In genomic region chr1:1471389-1472045, GRCh38 we compare ENCODE assay signal across 1 cellular context.
A peak's percentile ranks its signal among the peaks of the same experiment; 100 is the strongest.
TF ChIP-seq lines count a peak whose summit lies in the region.

A gene with protein sequence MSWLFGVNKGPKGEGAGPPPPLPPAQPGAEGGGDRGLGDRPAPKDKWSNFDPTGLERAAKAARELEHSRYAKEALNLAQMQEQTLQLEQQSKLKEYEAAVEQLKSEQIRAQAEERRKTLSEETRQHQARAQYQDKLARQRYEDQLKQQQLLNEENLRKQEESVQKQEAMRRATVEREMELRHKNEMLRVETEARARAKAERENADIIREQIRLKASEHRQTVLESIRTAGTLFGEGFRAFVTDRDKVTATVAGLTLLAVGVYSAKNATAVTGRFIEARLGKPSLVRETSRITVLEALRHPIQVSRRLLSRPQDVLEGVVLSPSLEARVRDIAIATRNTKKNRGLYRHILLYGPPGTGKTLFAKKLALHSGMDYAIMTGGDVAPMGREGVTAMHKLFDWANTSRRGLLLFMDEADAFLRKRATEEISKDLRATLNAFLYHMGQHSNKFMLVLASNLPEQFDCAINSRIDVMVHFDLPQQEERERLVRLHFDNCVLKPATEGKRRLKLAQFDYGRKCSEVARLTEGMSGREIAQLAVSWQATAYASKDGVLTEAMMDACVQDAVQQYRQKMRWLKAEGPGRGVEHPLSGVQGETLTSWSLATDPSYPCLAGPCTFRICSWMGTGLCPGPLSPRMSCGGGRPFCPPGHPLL (plus strand): TSS chr1:1471765. CDS start chr1:1471885, 120 bp downstream.

TF ChIP-seq in HepG2, 621 proteins besides CTCF, POLR2A, EP300 and RAD21 (continued from another document and continues in another):
- TF ChIP-seq ZNF143 (CRISPR knock-in tag; IDR thresholded peaks at IDR 0.05) (peak; percentile 53; the same call in 1 of the 2 replicates), ZNF138 (CRISPR knock-in tag; IDR thresholded peaks at IDR 0.05; ENCODE audit: low read depth) (no peak), NFE2 (CRISPR knock-in tag; IDR thresholded peaks at IDR 0.05) (no peak), TAF1 (CRISPR knock-in tag; IDR thresholded peaks at IDR 0.05) (peak; percentile 76), ZNF33B (CRISPR knock-in tag; IDR thresholded peaks at IDR 0.05) (no peak), TBL1XR1 (IDR thresholded peaks at IDR 0.05; ENCODE audit: borderline replicate concordance, low read length, partially characterized antibody) (no peak), HNF4G (IDR thresholded peaks at IDR 0.05; ENCODE audit: borderline replicate concordance, low read depth, low read length) (0 out of 2 replicates have a peak, but pooled peaks have one; percentile 18), HNF4G (CRISPR knock-in tag; IDR thresholded peaks at IDR 0.05; ENCODE audit: borderline replicate concordance, low read depth) (no peak), ZNF317 (CRISPR knock-in tag; IDR thresholded peaks at IDR 0.05) (peak; percentile 75), RBFOX2 (IDR thresholded peaks at IDR 0.05; ENCODE audit: low read depth, low read length) (peak; percentile 84), DR1 (CRISPR knock-in tag; IDR thresholded peaks at IDR 0.05) (no peak; the same call in 1 of the 2 replicates), KDM3A (CRISPR knock-in tag; IDR thresholded peaks at IDR 0.05; ENCODE audit: low read depth) (0 out of 2 replicates have a peak, but pooled peaks have one; percentile 29), PLRG1 (conservative IDR thresholded peaks at IDR 0.05) (no peak), ZNF782 (CRISPR knock-in tag; IDR thresholded peaks at IDR 0.05; ENCODE audit: borderline replicate concordance) (no peak), TSC22D2 (CRISPR knock-in tag; IDR thresholded peaks at IDR 0.05; ENCODE audit: borderline replicate concordance) (peak; percentile 62; the same call in 1 of the 2 replicates), ZNF543 (CRISPR knock-in tag; IDR thresholded peaks at IDR 0.05) (0 out of 2 replicates have a peak, but pooled peaks have one; percentile 30), ZNF333 (CRISPR knock-in tag; IDR thresholded peaks at IDR 0.05; ENCODE audit: borderline replicate concordance) (peak; percentile 62; the same call in 1 of the 2 replicates), POLR2AphosphoS2 (IDR thresholded peaks at IDR 0.05; ENCODE audit: low read depth, low read length) (no peak), FOXP4 (CRISPR knock-in tag; IDR thresholded peaks at IDR 0.05) (no peak), HOXA9 (CRISPR knock-in tag; IDR thresholded peaks at IDR 0.05; ENCODE audit: borderline replicate concordance) (0 out of 2 replicates have a peak, but pooled peaks have one; percentile 30), ARNT2 (CRISPR knock-in tag; IDR thresholded peaks at IDR 0.05; ENCODE audit: low read depth) (0 out of 2 replicates have a peak, but pooled peaks have one; percentile 33), RFX5 (IDR thresholded peaks at IDR 0.05; ENCODE audit: low read depth, low read length) (peak; percentile 54), MIER2 (CRISPR knock-in tag; IDR thresholded peaks at IDR 0.05) (0 out of 2 replicates have a peak, but pooled peaks have one; percentile 49), ZNF232 (CRISPR knock-in tag; IDR thresholded peaks at IDR 0.05; ENCODE audit: borderline replicate concordance) (no peak), BCL6 (CRISPR knock-in tag; IDR thresholded peaks at IDR 0.05) (0 out of 2 replicates have a peak, but pooled peaks have one; percentile 25), ZSCAN31 (CRISPR knock-in tag; IDR thresholded peaks at IDR 0.05; ENCODE audit: low read depth) (no peak), KDM6A (CRISPR knock-in tag; IDR thresholded peaks at IDR 0.05; ENCODE audit: low read depth) (no peak), RCOR2 (CRISPR knock-in tag; IDR thresholded peaks at IDR 0.05) (no peak), DMAP1 (CRISPR knock-in tag; IDR thresholded peaks at IDR 0.05) (no peak), ZFP36L1 (CRISPR knock-in tag; IDR thresholded peaks at IDR 0.05) (no peak), ATF1 (CRISPR knock-in tag; IDR thresholded peaks at IDR 0.05) (peak; percentile 96), KMT2A (CRISPR knock-in tag; IDR thresholded peaks at IDR 0.05) (peak; percentile 74; the same call in 1 of the 2 replicates), ZNF615 (CRISPR knock-in tag; IDR thresholded peaks at IDR 0.05; ENCODE audit: borderline replicate concordance) (no peak), POGZ (CRISPR knock-in tag; IDR thresholded peaks at IDR 0.05) (peak; percentile 78), ZNF556 (CRISPR knock-in tag; IDR thresholded peaks at IDR 0.05; ENCODE audit: borderline replicate concordance) (no peak; the same call in 1 of the 2 replicates), GTF2F1 (IDR thresholded peaks at IDR 0.05; ENCODE audit: low read length) (no peak), SPEN (CRISPR knock-in tag; IDR thresholded peaks at IDR 0.05; ENCODE audit: low read depth) (peak; percentile 89), MZF1 (CRISPR knock-in tag; IDR thresholded peaks at IDR 0.05; ENCODE audit: borderline replicate concordance) (no peak), ZNF17 (CRISPR knock-in tag; IDR thresholded peaks at IDR 0.05) (no peak), CREM (IDR thresholded peaks at IDR 0.05) (peak; percentile 95), CREM (CRISPR knock-in tag; IDR thresholded peaks at IDR 0.05) (peak; percentile 75), ELF4 (CRISPR knock-in tag; IDR thresholded peaks at IDR 0.05; ENCODE audit: borderline replicate concordance) (no peak), PHF5A (CRISPR knock-in tag; IDR thresholded peaks at IDR 0.05; ENCODE audit: low read depth, unreplicated experiment) (no peak), KDM2A (CRISPR knock-in tag; IDR thresholded peaks at IDR 0.05; ENCODE audit: borderline replicate concordance, low read depth) (peak; percentile 86), HBP1 (CRISPR knock-in tag; IDR thresholded peaks at IDR 0.05; ENCODE audit: low read depth) (peak; percentile 73), ZNF382 (CRISPR knock-in tag; IDR thresholded peaks at IDR 0.05; ENCODE audit: borderline replicate concordance) (no peak), SOX6 (IDR thresholded peaks at IDR 0.05) (no peak), SOX6 (CRISPR knock-in tag; IDR thresholded peaks at IDR 0.05) (peak; percentile 58), CHCHD3 (CRISPR knock-in tag; IDR thresholded peaks at IDR 0.05) (no peak), ZNF619 (CRISPR knock-in tag; IDR thresholded peaks at IDR 0.05) (no peak), CBX2 (IDR thresholded peaks at IDR 0.05; ENCODE audit: low read depth, low read length) (no peak), CBX2 (CRISPR knock-in tag; IDR thresholded peaks at IDR 0.05; ENCODE audit: low read depth) (no peak), ZNF772 (CRISPR knock-in tag; IDR thresholded peaks at IDR 0.05) (peak; percentile 72; the same call in 1 of the 2 replicates), HOXA7 (CRISPR knock-in tag; IDR thresholded peaks at IDR 0.05) (no peak)
- TF ChIP-seq, protein P1, sequence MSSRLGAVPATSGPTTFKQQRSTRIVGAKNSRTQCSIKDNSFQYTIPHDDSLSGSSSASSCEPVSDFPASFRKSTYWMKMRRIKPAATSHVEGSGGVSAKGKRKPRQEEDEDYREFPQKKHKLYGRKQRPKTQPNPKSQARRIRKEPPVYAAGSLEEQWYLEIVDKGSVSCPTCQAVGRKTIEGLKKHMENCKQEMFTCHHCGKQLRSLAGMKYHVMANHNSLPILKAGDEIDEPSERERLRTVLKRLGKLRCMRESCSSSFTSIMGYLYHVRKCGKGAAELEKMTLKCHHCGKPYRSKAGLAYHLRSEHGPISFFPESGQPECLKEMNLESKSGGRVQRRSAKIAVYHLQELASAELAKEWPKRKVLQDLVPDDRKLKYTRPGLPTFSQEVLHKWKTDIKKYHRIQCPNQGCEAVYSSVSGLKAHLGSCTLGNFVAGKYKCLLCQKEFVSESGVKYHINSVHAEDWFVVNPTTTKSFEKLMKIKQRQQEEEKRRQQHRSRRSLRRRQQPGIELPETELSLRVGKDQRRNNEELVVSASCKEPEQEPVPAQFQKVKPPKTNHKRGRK (CRISPR knock-in tag; IDR thresholded peaks at IDR 0.05), result no peak
- TF ChIP-seq, protein P2, sequence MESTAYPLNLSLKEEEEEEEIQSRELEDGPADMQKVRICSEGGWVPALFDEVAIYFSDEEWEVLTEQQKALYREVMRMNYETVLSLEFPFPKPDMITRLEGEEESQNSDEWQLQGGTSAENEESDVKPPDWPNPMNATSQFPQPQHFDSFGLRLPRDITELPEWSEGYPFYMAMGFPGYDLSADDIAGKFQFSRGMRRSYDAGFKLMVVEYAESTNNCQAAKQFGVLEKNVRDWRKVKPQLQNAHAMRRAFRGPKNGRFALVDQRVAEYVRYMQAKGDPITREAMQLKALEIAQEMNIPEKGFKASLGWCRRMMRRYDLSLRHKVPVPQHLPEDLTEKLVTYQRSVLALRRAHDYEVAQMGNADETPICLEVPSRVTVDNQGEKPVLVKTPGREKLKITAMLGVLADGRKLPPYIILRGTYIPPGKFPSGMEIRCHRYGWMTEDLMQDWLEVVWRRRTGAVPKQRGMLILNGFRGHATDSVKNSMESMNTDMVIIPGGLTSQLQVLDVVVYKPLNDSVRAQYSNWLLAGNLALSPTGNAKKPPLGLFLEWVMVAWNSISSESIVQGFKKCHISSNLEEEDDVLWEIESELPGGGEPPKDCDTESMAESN (CRISPR knock-in tag; conservative IDR thresholded peaks at IDR 0.05), result no peak
- TF ChIP-seq, protein P3, sequence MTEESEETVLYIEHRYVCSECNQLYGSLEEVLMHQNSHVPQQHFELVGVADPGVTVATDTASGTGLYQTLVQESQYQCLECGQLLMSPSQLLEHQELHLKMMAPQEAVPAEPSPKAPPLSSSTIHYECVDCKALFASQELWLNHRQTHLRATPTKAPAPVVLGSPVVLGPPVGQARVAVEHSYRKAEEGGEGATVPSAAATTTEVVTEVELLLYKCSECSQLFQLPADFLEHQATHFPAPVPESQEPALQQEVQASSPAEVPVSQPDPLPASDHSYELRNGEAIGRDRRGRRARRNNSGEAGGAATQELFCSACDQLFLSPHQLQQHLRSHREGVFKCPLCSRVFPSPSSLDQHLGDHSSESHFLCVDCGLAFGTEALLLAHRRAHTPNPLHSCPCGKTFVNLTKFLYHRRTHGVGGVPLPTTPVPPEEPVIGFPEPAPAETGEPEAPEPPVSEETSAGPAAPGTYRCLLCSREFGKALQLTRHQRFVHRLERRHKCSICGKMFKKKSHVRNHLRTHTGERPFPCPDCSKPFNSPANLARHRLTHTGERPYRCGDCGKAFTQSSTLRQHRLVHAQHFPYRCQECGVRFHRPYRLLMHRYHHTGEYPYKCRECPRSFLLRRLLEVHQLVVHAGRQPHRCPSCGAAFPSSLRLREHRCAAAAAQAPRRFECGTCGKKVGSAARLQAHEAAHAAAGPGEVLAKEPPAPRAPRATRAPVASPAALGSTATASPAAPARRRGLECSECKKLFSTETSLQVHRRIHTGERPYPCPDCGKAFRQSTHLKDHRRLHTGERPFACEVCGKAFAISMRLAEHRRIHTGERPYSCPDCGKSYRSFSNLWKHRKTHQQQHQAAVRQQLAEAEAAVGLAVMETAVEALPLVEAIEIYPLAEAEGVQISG (CRISPR knock-in tag; IDR thresholded peaks at IDR 0.05), result peak; percentile 88
- TF ChIP-seq, protein P4, sequence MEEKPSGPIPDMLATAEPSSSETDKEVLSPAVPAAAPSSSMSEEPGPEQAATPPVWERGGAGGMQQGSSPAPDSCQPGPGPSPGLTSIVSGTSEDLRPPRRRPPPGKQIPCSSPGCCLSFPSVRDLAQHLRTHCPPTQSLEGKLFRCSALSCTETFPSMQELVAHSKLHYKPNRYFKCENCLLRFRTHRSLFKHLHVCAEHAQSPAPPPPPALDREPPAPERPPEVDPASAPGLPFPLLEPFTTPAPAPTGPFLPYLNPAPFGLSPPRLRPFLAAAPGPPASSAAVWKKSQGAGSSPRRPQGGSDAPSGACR (CRISPR knock-in tag; IDR thresholded peaks at IDR 0.05), result no peak
- TF ChIP-seq, protein P5, sequence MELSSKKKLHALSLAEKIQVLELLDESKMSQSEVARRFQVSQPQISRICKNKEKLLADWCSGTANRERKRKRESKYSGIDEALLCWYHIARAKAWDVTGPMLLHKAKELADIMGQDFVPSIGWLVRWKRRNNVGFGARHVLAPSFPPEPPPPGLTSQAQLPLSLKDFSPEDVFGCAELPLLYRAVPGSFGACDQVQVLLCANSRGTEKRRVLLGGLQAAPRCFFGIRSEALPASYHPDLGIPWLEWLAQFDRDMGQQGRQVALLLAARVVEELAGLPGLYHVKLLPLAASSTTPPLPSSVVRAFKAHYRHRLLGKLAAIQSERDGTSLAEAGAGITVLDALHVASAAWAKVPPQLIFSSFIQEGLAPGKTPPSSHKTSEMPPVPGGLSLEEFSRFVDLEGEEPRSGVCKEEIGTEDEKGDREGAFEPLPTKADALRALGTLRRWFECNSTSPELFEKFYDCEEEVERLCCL (CRISPR knock-in tag; IDR thresholded peaks at IDR 0.05; ENCODE audit: borderline replicate concordance), result no peak
- TF ChIP-seq, protein P6, sequence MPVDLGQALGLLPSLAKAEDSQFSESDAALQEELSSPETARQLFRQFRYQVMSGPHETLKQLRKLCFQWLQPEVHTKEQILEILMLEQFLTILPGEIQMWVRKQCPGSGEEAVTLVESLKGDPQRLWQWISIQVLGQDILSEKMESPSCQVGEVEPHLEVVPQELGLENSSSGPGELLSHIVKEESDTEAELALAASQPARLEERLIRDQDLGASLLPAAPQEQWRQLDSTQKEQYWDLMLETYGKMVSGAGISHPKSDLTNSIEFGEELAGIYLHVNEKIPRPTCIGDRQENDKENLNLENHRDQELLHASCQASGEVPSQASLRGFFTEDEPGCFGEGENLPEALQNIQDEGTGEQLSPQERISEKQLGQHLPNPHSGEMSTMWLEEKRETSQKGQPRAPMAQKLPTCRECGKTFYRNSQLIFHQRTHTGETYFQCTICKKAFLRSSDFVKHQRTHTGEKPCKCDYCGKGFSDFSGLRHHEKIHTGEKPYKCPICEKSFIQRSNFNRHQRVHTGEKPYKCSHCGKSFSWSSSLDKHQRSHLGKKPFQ (CRISPR knock-in tag; IDR thresholded peaks at IDR 0.05; ENCODE audit: insufficient replicate concordance), result no peak
